Comparison of ENCODE assay signal across 20 cellular contexts in the genomic region with DNA sequence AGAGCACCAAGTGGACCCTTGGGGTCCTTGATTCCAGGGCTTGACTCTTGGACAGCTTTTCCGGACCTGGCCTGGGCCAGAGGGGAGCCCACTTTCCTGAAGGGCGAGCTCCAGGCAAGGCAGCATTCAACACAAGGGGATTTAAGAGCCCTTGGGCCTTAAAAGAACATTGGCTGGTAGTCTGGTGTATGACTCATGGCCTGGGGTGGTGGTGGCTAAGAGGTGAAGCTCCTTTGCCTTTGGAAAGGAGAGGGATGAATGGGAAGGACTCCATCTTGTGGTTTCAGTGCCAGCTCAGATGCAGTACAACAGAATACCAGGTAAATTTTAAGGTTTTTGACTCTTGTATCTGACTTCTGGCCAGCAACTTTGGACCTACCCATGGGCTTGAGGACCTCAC.
"Had no signal": no experiment of that assay in that cellular context is flagged by ENCODE, and none has a peak within 500 bp of the region (broad histone marks: within the 10 kb centered on the region; RNA-seq: fewer than 3 reads in every experiment).

No MANE protein-coding gene starts in this region.

- ATAC-seq: right lobe of liver; stimulated activated memory B cell treated with anti-CD40 and anti-IgM and Interleukin-4, amounts not matched to agents 10 μg/mL and 1 μg/mL and 100 μg/mL, for 72 hours had no signal

- H3K27me3 ChIP-seq: hepatocyte, right lobe of liver, spleen, tibial artery, upper lobe of left lung, vagina had no signal

- H3K4me3 ChIP-seq: coronary artery, hepatocyte, prostate gland, right lobe of liver, spleen, tibial artery, upper lobe of left lung, vagina had no signal

- H3K36me3 ChIP-seq: prostate gland, right lobe of liver, spleen, tibial artery, upper lobe of left lung, vagina had no signal

- DNase-seq: effector CD4-positive, alpha-beta T cell; endodermal cell; foreskin melanocyte; head of caudate nucleus; kidney glomerular epithelial cell; naive B cell; nephron progenitor cell; retina; right lobe of liver; spleen; stimulated activated CD4-positive, alpha-beta T cell treated with anti-CD3 and anti-CD28 coated beads, Interleukin-15, amount 100 ng/mL, for 24 hours; stimulated activated CD4-positive, alpha-beta T cell treated with anti-CD3 and anti-CD28 coated beads, Interleukin-1b, Interleukin-23, amount 100 ng/mL, for 48 hours; stimulated activated CD4-positive, alpha-beta T cell treated with anti-CD3 and anti-CD28 coated beads, Interleukin-4, amount 100 ng/mL, for 24 hours; tibial artery; upper lobe of left lung had no signal

- H3K9me3 ChIP-seq: prostate gland, right lobe of liver, upper lobe of left lung, vagina had no signal
